In the genomic region with DNA sequence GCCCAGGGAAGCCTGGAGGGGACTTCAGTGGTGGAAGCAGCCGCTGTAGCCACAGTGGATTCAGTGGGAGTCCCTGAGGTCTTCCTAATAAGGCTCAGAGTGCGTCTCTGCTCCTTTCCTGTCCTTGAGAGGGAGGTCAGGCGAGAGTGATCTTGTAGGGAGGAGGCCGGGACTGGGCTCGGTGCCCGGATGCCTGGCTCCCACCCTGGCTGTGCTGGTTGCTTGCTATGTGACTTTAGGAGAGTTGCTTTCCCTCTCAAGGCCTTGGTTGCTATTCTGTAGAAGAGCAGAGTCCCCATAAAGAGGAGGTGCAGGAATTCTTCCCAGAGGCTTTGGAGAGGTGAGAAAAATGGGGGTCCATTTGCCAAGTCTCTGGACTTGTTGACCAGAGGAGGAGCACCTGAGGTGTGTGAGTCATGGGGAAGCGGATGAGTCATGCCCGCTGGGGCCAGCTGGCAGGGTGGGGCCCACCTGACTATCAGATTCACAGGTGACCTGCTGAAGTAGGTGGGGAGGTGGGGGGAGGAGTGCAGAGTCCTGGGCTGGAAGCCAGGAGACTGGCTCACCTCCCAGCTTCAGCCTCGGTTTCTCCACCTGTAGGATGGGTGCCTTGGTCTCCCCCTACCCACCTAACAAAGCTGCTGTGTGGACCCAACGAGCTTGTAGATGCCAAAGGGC, we compare ENCODE assay signal across 9 cellular contexts. TPM values are rescaled to one million over a fixed set of nuclear protein-coding genes. Genes with fewer than 3 reads are reported as not detected.
DNase-seq lines count a peak whose midpoint lies in the region; ATAC-seq lines count a peak whose summit lies in the region.
"Had no signal": no experiment of that assay in that cellular context is flagged by ENCODE, and none has a peak within 500 bp of the region (broad histone marks: within the 10 kb centered on the region; RNA-seq: fewer than 3 reads in every experiment).

No MANE protein-coding gene starts in this region.

- DNase-seq in A172 (ENCODE audit: low spot score), result peak; percentile 96
- DNase-seq in NCI-H146 (lab: John Stamatoyannopoulos, UW), result peak; percentile 61
- no peak for DNase-seq in mesenchymal stem cell
- no peak for DNase-seq in immature natural killer cell

- no peak overlapping the region for H3K4me2 ChIP-seq in mesenchymal stem cell (ENCODE audit: low read length, poor library complexity, severe bottlenecking)

- H3K9me3 ChIP-seq in mesenchymal stem cell (ENCODE audit: control insufficient read depth, low read length), result no peaks in the 10 kb centered on the region

- H3K14ac ChIP-seq in mesenchymal stem cell (ENCODE audit: low read length in 2 of 2), result peak overlapping the region in 1 of 2 experiments; percentile 30

- peak overlapping the region; percentile 61 for H3K4me3 Mint-ChIP-seq in dendritic cell treated with granulocyte-macrophage colony-stimulating factor and Interleukin-4, amounts not matched to agents 40 ng/mL and 50 ng/mL, for 4 days
- H3K4me3 Mint-ChIP-seq in immature natural killer cell, result no peak overlapping the region
- H3K4me3 Mint-ChIP-seq: T-helper 1 cell treated with Interleukin-12 subunit alpha and Interleukin-12 subunit beta and Interleukin-4 antibody, amounts not matched to agents 30 μg/mL and 1 μg/mL, for 36 hours had no signal

- H3K9ac ChIP-seq in mesenchymal stem cell (ENCODE audit: low read length), result peak overlapping the region; percentile 66

- no peak overlapping the region for H4K8ac ChIP-seq in mesenchymal stem cell (ENCODE audit: low read length)

- WGBS in mesenchymal stem cell, result 80% methylated on average over 9 of the region's 10 CpGs

- no peak overlapping the region for H2AFZ ChIP-seq in mesenchymal stem cell (ENCODE audit: low read depth, low read length)

- peak overlapping the region; percentile 71 for H2BK15ac ChIP-seq in mesenchymal stem cell (ENCODE audit: low read depth, poor library complexity, severe bottlenecking)

- peak overlapping the region; percentile 39 for H4K91ac ChIP-seq in mesenchymal stem cell (ENCODE audit: low read length)

- ATAC-seq in HG02885 (IDR thresholded peaks at IDR 0.05; ENCODE audit: poor library complexity, unreplicated experiment), result no peak
- no peak for ATAC-seq in HG03565 (IDR thresholded peaks at IDR 0.05; ENCODE audit: unreplicated experiment)
- no peak for ATAC-seq in HG02642 (IDR thresholded peaks at IDR 0.05; ENCODE audit: poor library complexity, unreplicated experiment)

- peak overlapping the region; percentile 26 for H2AK5ac ChIP-seq in mesenchymal stem cell (ENCODE audit: low read length, severe bottlenecking)

- H3K79me1 ChIP-seq in mesenchymal stem cell (replicated peaks; ENCODE audit: low read length, poor library complexity, severe bottlenecking), result peaks cover 24% of the 10 kb centered on the region

- peaks cover 45% of the 10 kb centered on the region for H3K4me1 ChIP-seq in mesenchymal stem cell (ENCODE audit: control insufficient read depth, insufficient read depth, low read depth, low read length)

- no peak overlapping the region for H2BK5ac ChIP-seq in mesenchymal stem cell (ENCODE audit: low read depth, low read length, poor library complexity, severe bottlenecking)

- H3K23ac ChIP-seq in mesenchymal stem cell (ENCODE audit: low read length in 2 of 2), result peak overlapping the region in 1 of 2 experiments; percentile 43

- peak overlapping the region in 1 of 2 experiments; percentile 46 for H3K4me3 ChIP-seq in mesenchymal stem cell (ENCODE audit: insufficient read depth in 1 of 2, low read depth in 1 of 2, low read length in 2 of 2)

- peak overlapping the region; percentile 9 to 79 for H3K18ac ChIP-seq in mesenchymal stem cell (ENCODE audit: low read depth in 1 of 2, low read length in 2 of 2)

- peak overlapping the region in 1 of 2 experiments; percentile 24 for H3K4ac ChIP-seq in mesenchymal stem cell (ENCODE audit: low read depth in 1 of 2, low read length in 2 of 2)

- H3K36me3 Mint-ChIP-seq in dendritic cell treated with granulocyte-macrophage colony-stimulating factor and Interleukin-4, amounts not matched to agents 40 ng/mL and 50 ng/mL, for 4 days (ENCODE audit: low read depth), result peaks cover 84% of the 10 kb centered on the region
- H3K36me3 Mint-ChIP-seq in immature natural killer cell, result peaks cover 6 to 18% (median 8%) of the 10 kb centered on the region in 3 donors

- peak overlapping the region in 1 of 2 experiments; percentile 59 for H2BK12ac ChIP-seq in mesenchymal stem cell (ENCODE audit: low read length in 2 of 2)

- H3K36me3 ChIP-seq in mesenchymal stem cell (ENCODE audit: control insufficient read depth in 1 of 2, insufficient read depth in 2 of 2, low read depth in 1 of 2, low read length in 2 of 2), result peaks cover 26 to 44% of the 10 kb centered on the region in 2 experiments

- no peaks in the 10 kb centered on the region for H3K27me3 ChIP-seq in mesenchymal stem cell (ENCODE audit: control insufficient read depth in 1 of 2, insufficient read depth in 1 of 2, low read length in 2 of 2)

- H3K27me3 Mint-ChIP-seq in dendritic cell treated with granulocyte-macrophage colony-stimulating factor and Interleukin-4, amounts not matched to agents 40 ng/mL and 50 ng/mL, for 4 days, result no peaks in the 10 kb centered on the region
- peaks cover 0 to 7% (median 2%) of the 10 kb centered on the region in 3 donors for H3K27me3 Mint-ChIP-seq in immature natural killer cell (ENCODE audit: low read depth in 3 of 3)

- peak overlapping the region; percentile 4 for H2BK120ac ChIP-seq in mesenchymal stem cell (ENCODE audit: low read depth, low read length)

- peak overlapping the region; percentile 5 for H3K27ac ChIP-seq in mesenchymal stem cell (ENCODE audit: low read length, poor library complexity, severe bottlenecking)

- peak overlapping the region; percentile 98 for H3K27ac Mint-ChIP-seq in dendritic cell treated with granulocyte-macrophage colony-stimulating factor and Interleukin-4, amounts not matched to agents 40 ng/mL and 50 ng/mL, for 4 days
- H3K27ac Mint-ChIP-seq in immature natural killer cell, result no peak overlapping the region
- H3K27ac Mint-ChIP-seq: T-helper 1 cell treated with Interleukin-12 subunit alpha and Interleukin-12 subunit beta and Interleukin-4 antibody, amounts not matched to agents 30 μg/mL and 1 μg/mL, for 36 hours had no signal

- intact Hi-C loops in dendritic cell treated with granulocyte-macrophage colony-stimulating factor and Interleukin-4, amounts not matched to agents 40 ng/mL and 50 ng/mL, for 4 days (cut with micrococcal nuclease), result loop anchor here (2.0 to 5.0 kb wide), 2 partner anchors 13 to 59 kb away; partner anchors contain the start of gene GSN

- no peaks in the 10 kb centered on the region for H3K9me3 Mint-ChIP-seq in dendritic cell treated with granulocyte-macrophage colony-stimulating factor and Interleukin-4, amounts not matched to agents 40 ng/mL and 50 ng/mL, for 4 days
- H3K9me3 Mint-ChIP-seq in immature natural killer cell, result no peaks in the 10 kb centered on the region
- H3K9me3 Mint-ChIP-seq: T-helper 1 cell treated with Interleukin-12 subunit alpha and Interleukin-12 subunit beta and Interleukin-4 antibody, amounts not matched to agents 30 μg/mL and 1 μg/mL, for 36 hours had no signal

- H3K4me1 Mint-ChIP-seq in dendritic cell treated with granulocyte-macrophage colony-stimulating factor and Interleukin-4, amounts not matched to agents 40 ng/mL and 50 ng/mL, for 4 days (ENCODE audit: low read depth), result peaks cover 96% of the 10 kb centered on the region
- peaks cover 37 to 74% of the 10 kb centered on the region in 2 donors for H3K4me1 Mint-ChIP-seq in immature natural killer cell

RNA-seq across cellular contexts. Expression of gene GSN, which starts 13.8 kb away (rescaled TPM):
- total RNA-seq in A172 (2014; rRNA removed; shearing (Covaris generic)), result 162 and 164 TPM in 2 replicates
- 196 TPM for polyA plus RNA-seq in mesenchymal stem cell (2013, experiment 1 of 2)
- 192 TPM for polyA plus RNA-seq in mesenchymal stem cell (2013, experiment 2 of 2)
- 100 to 1,000 TPM; 199 to 325 (median 226) TPM for polyA plus RNA-seq in immature natural killer cell

Comparison
In these comparisons a context has a peak if more than half of its experiments do, and no peak if none do; other contexts are left out.
1. DNase-seq: peak in A172 (single experiment) and NCI-H146 (single experiment); none in mesenchymal stem cell (single experiment) and immature natural killer cell (0 of 3).